In the genomic region with DNA sequence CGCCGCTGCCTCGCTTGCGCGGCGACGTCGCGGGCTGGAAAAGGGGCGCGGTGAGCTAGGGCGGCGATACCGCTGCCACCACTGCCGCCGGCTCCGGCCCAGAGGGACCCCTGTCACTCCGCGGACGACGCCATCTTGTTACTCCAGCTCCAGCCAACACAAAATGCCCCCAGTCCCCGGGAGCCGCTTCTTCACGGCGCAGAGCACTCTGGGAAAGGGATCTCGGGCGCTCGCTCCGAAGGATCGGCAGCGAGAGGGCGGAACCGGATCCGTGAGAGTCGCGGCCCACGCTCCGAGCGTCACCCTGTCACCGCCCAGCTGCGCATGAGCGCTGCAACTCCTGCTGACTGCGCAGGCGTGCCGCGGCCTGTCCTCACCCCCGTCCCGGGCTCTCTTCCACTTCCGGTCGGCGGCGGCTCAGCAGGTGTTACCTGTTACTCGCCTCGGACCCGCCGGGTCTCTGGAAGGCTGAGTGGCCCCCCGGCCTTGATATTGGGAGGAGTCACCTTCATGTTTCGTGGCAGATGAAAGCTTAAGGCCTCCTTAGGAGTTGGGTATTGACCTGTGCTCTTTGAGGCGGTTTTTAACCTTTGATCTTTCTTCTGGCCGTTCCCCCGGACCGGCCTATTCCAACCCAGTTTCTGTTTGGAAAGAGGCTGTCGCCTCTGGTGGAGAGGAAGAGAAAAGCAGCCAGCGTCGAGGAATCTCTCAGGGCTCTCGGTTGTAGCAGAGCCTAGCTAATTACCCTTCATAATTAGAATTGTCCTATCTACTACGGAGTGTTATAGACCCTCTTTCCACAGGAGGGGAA, we compare ENCODE assay signal across 8 cellular contexts. TPM values are rescaled to one million over a fixed set of nuclear protein-coding genes. Genes with fewer than 3 reads are reported as not detected.
DNase-seq lines count a peak whose midpoint lies in the region; ATAC-seq, FAIRE-seq and TF ChIP-seq lines count a peak whose summit lies in the region.

Gene CSNK1A1, minus strand, starts transcription at position 213 of the 811 bp plus-strand sequence. CDS start 475 bp downstream, outside the sequence.

- no peak for TF ChIP-seq EP300 in H1 (IDR thresholded peaks at IDR 0.05; ENCODE audit: borderline replicate concordance in 1 of 2, low read depth in 2 of 2, low read length in 2 of 2)

- H3K18ac ChIP-seq in H1 (ENCODE audit: extremely low read depth, low read length) (peak within 1 kb of the TSS; percentile 94), mesenchymal stem cell (ENCODE audit: low read depth in 1 of 2, low read length in 2 of 2) (peak within 1 kb of the TSS; percentile 93 to 99)

- intact Hi-C loops in Calu3 (cut with micrococcal nuclease; ENCODE audit: unreplicated experiment) = no loop called here

- H3K4me1 Mint-ChIP-seq in Calu3 (ENCODE audit: low read depth, unreplicated experiment) = peaks cover 21% of the 10 kb centered on the region

- no peak within 1 kb of the TSS for H3K23ac ChIP-seq in H1 (ENCODE audit: insufficient read length)
- peak within 1 kb of the TSS in 1 of 2 experiments; percentile 96 for H3K23ac ChIP-seq in mesenchymal stem cell (ENCODE audit: low read length in 2 of 2)

- H2BK5ac ChIP-seq in H1 (ENCODE audit: low read depth, low read length) (peak within 1 kb of the TSS; percentile 92), mesenchymal stem cell (ENCODE audit: low read depth, low read length, poor library complexity, severe bottlenecking) (peak within 1 kb of the TSS; percentile 98)

- DNase-seq in Calu3 = peak; percentile 99
- peak in 75 of 76 experiments; percentile 77 to 99 (median 97) for DNase-seq in HUDEP-2 (lab: John Stamatoyannopoulos, UW; ENCODE audit: unreplicated experiment in 76 of 76)
- DNase-seq in NOMO-1 treated with dmso at 0.1 percent for 144 hours (lab: John Stamatoyannopoulos, UW; ENCODE audit: unreplicated experiment) = peak; percentile 99
- peak; percentile 95 to 100 (median 99) for DNase-seq in activated CD8-positive, alpha-beta memory T cell treated with anti-CD3 and anti-CD28 coated beads for 48 hours (ENCODE audit: low read depth in 2 of 3, low spot score in 2 of 3)
- DNase-seq in H1 (ENCODE audit: low read depth in 1 of 2, low spot score in 2 of 2) = peak; percentile 97 to 98
- peak; percentile 99 for DNase-seq in mesenchymal stem cell
- peak; percentile 100 for DNase-seq in stimulated activated CD8-positive, alpha-beta memory T cell treated with anti-CD3 and anti-CD28 coated beads, Interleukin-12 subunit alpha, Interleukin-12 subunit beta, amount 100 ng/mL, for 4 hours (ENCODE audit: low read depth)

- no peak within 1 kb of the TSS for H2BK20ac ChIP-seq in H1 (ENCODE audit: low read length)

- peaks cover 0 to 4% (median 2%) of the 10 kb centered on the region in 4 experiments; a peak in 3 of 7 replicates for H3K4me1 ChIP-seq in H1 (replicated peaks in 1 of 4; ENCODE audit: control insufficient read depth in 3 of 4, insufficient read depth in 4 of 4, low read length in 3 of 4)
- H3K4me1 ChIP-seq in mesenchymal stem cell (ENCODE audit: control insufficient read depth, insufficient read depth, low read depth, low read length) = peaks cover 5% of the 10 kb centered on the region

- H3K27ac ChIP-seq in H1 (ENCODE audit: low read depth, low read length) (peak within 1 kb of the TSS; percentile 93), mesenchymal stem cell (ENCODE audit: low read length, poor library complexity, severe bottlenecking) (peak within 1 kb of the TSS; percentile 96)

- peak within 1 kb of the TSS; percentile 95 for H4K5ac ChIP-seq in H1 (ENCODE audit: insufficient read length, low read depth, low read length)

- H3K9me3 ChIP-seq in H1 (ENCODE audit: insufficient read depth in 2 of 2, low read depth in 1 of 2, low read length in 1 of 2) (no peaks in the 10 kb centered on the region), mesenchymal stem cell (ENCODE audit: control insufficient read depth, low read length) (no peaks in the 10 kb centered on the region)

- POLR2A ChIA-PET in H1 (lab: Charles Lee; ENCODE audit: partially characterized antibody) = interaction anchor here (0.8 to 11.0 kb wide), 13 partner anchors 10 to 193 kb away, joined by 3 to 65 read pairs (median 4); no protein-coding TSS in a partner anchor

- peaks cover 58% of the 10 kb centered on the region for H3K36me3 Mint-ChIP-seq in Calu3 (ENCODE audit: insufficient read depth, unreplicated experiment)

- H4K91ac ChIP-seq in H1 (replicated peaks; ENCODE audit: insufficient read length, low read length) = peak within 1 kb of the TSS; percentile 97
- H4K91ac ChIP-seq in mesenchymal stem cell (ENCODE audit: low read length) = peak within 1 kb of the TSS; percentile 98

- H3K14ac ChIP-seq in H1 (ENCODE audit: insufficient read length) = no peak within 1 kb of the TSS
- peak within 1 kb of the TSS; percentile 62 to 96 for H3K14ac ChIP-seq in mesenchymal stem cell (ENCODE audit: low read length in 2 of 2)

- H3K4me2 ChIP-seq in H1 (ENCODE audit: insufficient read depth in 1 of 2, low read depth in 2 of 2, low read length in 2 of 2) = peak within 1 kb of the TSS; percentile 80 to 96
- peak within 1 kb of the TSS; percentile 71 for H3K4me2 ChIP-seq in mesenchymal stem cell (ENCODE audit: low read length, poor library complexity, severe bottlenecking)

- TF ChIP-seq RAD21 in H1 (IDR thresholded peaks at IDR 0.05 in 1 of 2, conservative IDR thresholded peaks at IDR 0.05 in 1 of 2; ENCODE audit: low read depth in 2 of 2, low read length in 2 of 2) = peak; percentile 57 to 58

- peak; percentile 48 to 84 for TF ChIP-seq POLR2A in H1 (IDR thresholded peaks at IDR 0.05; ENCODE audit: control extremely low read depth in 1 of 2, low read depth in 2 of 2, low read length in 2 of 2)

- peak within 1 kb of the TSS; percentile 67 for H2AFZ ChIP-seq in H1 (ENCODE audit: low read length)
- H2AFZ ChIP-seq in mesenchymal stem cell (ENCODE audit: low read depth, low read length) = peak within 1 kb of the TSS; percentile 36

- H2BK15ac ChIP-seq in H1 (ENCODE audit: low read length) (no peak within 1 kb of the TSS), mesenchymal stem cell (ENCODE audit: low read depth, poor library complexity, severe bottlenecking) (peak within 1 kb of the TSS; percentile 94)

- CTCF ChIA-PET in Calu3 (lab: Charles Lee) = interaction anchor here (0.7 to 2.1 kb wide), 10 partner anchors 9 to 178 kb away, joined by 3 to 12 read pairs (median 4); no protein-coding TSS in a partner anchor
- CTCF ChIA-PET in H1 (lab: Charles Lee; ENCODE audit: partially characterized antibody) = interaction anchor here (0.7 to 16.3 kb wide), 24 partner anchors 10 to 249 kb away, joined by 3 to 174 read pairs (median 4); no protein-coding TSS in a partner anchor

- H4K20me1 ChIP-seq in H1 (replicated peaks in 1 of 2; ENCODE audit: control insufficient read depth in 1 of 2, insufficient read depth in 2 of 2, low read length in 2 of 2) = peaks cover 0 to 2% of the 10 kb centered on the region in 2 experiments

- no peak for FAIRE-seq in H1 (lab: Jason Lieb, UNC)

- H3K36me3 ChIP-seq in H1 (ENCODE audit: control insufficient read depth in 2 of 4, insufficient read depth in 4 of 4, low read length in 3 of 4) (peaks cover 0 to 37% (median 5%) of the 10 kb centered on the region in 4 experiments; a peak in 3 of 8 replicates), mesenchymal stem cell (ENCODE audit: control insufficient read depth in 1 of 2, insufficient read depth in 2 of 2, low read depth in 1 of 2, low read length in 2 of 2) (peaks cover 10 to 35% of the 10 kb centered on the region in 2 experiments)

- H3K9ac ChIP-seq in H1 (replicated peaks in 1 of 4; ENCODE audit: extremely low read depth in 1 of 4, low read depth in 3 of 4, low read length in 3 of 4) = peak within 1 kb of the TSS; percentile 90 to 94 (median 93)
- H3K9ac ChIP-seq in mesenchymal stem cell (ENCODE audit: low read length) = peak within 1 kb of the TSS; percentile 100

- H3K4me3 Mint-ChIP-seq in Calu3 (ENCODE audit: low read depth, unreplicated experiment) = peak within 1 kb of the TSS; percentile 94

- peak within 1 kb of the TSS; percentile 60 for H3K56ac ChIP-seq in H1 (replicated peaks; ENCODE audit: insufficient read length, low read depth, low read length)

- no peak within 1 kb of the TSS for H2BK120ac ChIP-seq in H1 (replicated peaks; ENCODE audit: low read depth, low read length)
- peak within 1 kb of the TSS; percentile 84 for H2BK120ac ChIP-seq in mesenchymal stem cell (ENCODE audit: low read depth, low read length)

- H3K23me2 ChIP-seq in H1 (ENCODE audit: low read depth, low read length) = peaks cover 11% of the 10 kb centered on the region; the same call in 1 of the 2 replicates

- H3K79me2 ChIP-seq in H1 (ENCODE audit: control insufficient read depth in 1 of 2, insufficient read depth in 2 of 2, low read length in 2 of 2) = peaks cover 39 to 47% of the 10 kb centered on the region in 2 experiments

- H2AK5ac ChIP-seq in H1 (ENCODE audit: low read depth, low read length) (no peak within 1 kb of the TSS; the same call in 1 of the 2 replicates), mesenchymal stem cell (ENCODE audit: low read length, severe bottlenecking) (peak within 1 kb of the TSS; percentile 62)

- H2BK12ac ChIP-seq in H1 (ENCODE audit: low read depth, low read length) (peak within 1 kb of the TSS; percentile 30; the same call in 1 of the 2 replicates), mesenchymal stem cell (ENCODE audit: low read length in 2 of 2) (peak within 1 kb of the TSS; percentile 51 to 73)

- H3K4ac ChIP-seq in H1 (replicated peaks; ENCODE audit: insufficient read length, low read depth, low read length) (peak within 1 kb of the TSS; percentile 87), mesenchymal stem cell (ENCODE audit: low read depth in 1 of 2, low read length in 2 of 2) (peak within 1 kb of the TSS; percentile 97)

- H3K79me1 ChIP-seq in H1 (ENCODE audit: low read depth, low read length) (no peaks in the 10 kb centered on the region), mesenchymal stem cell (replicated peaks; ENCODE audit: low read length, poor library complexity, severe bottlenecking) (peaks cover 3% of the 10 kb centered on the region)

- WGBS in H1 (ENCODE audit: extremely low coverage in 1 of 2, insufficient coverage in 1 of 2, insufficient read length in 1 of 2, insufficient replicate concordance in 2 of 2, low coverage in 1 of 2, low lambda C conversion rate in 2 of 2, missing lambda C conversion rate in 1 of 2), 2 experiments = 1% methylated on average over 60 of the region's 67 CpGs; no CpG with 5 or more reads in 1 of the 2 experiments
- under 1% methylated on average over 56 of the region's 67 CpGs for WGBS in mesenchymal stem cell

- H4K8ac ChIP-seq in H1 (ENCODE audit: extremely low read depth, insufficient read depth, low read length) = peak within 1 kb of the TSS; percentile 98; the same call in 1 of the 2 replicates
- H4K8ac ChIP-seq in mesenchymal stem cell (ENCODE audit: low read length) = peak within 1 kb of the TSS; percentile 87

- TF ChIP-seq CTCF in Calu3 (IDR thresholded peaks at IDR 0.05; ENCODE audit: unreplicated experiment) (peak; percentile 94), H1 (IDR thresholded peaks at IDR 0.05; ENCODE audit: control extremely low read depth in 1 of 3, insufficient read depth in 1 of 3, low read depth in 1 of 3, low read length in 3 of 3) (peak; percentile 41 to 62 (median 44); a peak in 3 of 4 replicates)

- peak; percentile 88 for ATAC-seq in GM21381 (IDR thresholded peaks at IDR 0.05; ENCODE audit: unreplicated experiment)

- H3K27me3 ChIP-seq in H1 (replicated peaks in 1 of 4; ENCODE audit: control insufficient read depth in 3 of 4, extremely low read depth in 1 of 4, insufficient read depth in 3 of 4, low read length in 3 of 4) (no peaks in the 10 kb centered on the region), mesenchymal stem cell (ENCODE audit: control insufficient read depth in 1 of 2, insufficient read depth in 1 of 2, low read length in 2 of 2) (no peaks in the 10 kb centered on the region)

- H3K9me3 Mint-ChIP-seq in Calu3 (ENCODE audit: low read depth, unreplicated experiment) = no peaks in the 10 kb centered on the region

- peak within 1 kb of the TSS; percentile 97 to 100 (median 99) for H3K4me3 ChIP-seq in H1 (ENCODE audit: extremely low read depth in 1 of 4, insufficient read depth in 2 of 4, low read depth in 3 of 4, low read length in 4 of 4)
- H3K4me3 ChIP-seq in mesenchymal stem cell (ENCODE audit: insufficient read depth in 1 of 2, low read depth in 1 of 2, low read length in 2 of 2) = peak within 1 kb of the TSS; percentile 96 to 99

- BruUV-seq in Calu3 (replicated peaks; lab: Mats Ljungman, UMichigan) = no TSS peak

- H3K27me3 Mint-ChIP-seq in Calu3 (ENCODE audit: unreplicated experiment) = no peaks in the 10 kb centered on the region

- H3K27ac Mint-ChIP-seq in Calu3 (ENCODE audit: unreplicated experiment) = peak within 1 kb of the TSS; percentile 92

RNA-seq across cellular contexts. Expression of gene CSNK1A1, which starts in this region (rescaled TPM):
- total RNA-seq in Calu3 (2022) = 350 and 377 TPM in 2 replicates
- total RNA-seq in H1 (2021; fragmentation: NEBNext Ultra II Directional; extraction: Animal tissue kit (Norgen Biotek cat#: 25700)) = 244 and 254 TPM in 2 replicates
- 61.2 and 78.8 TPM in 2 replicates for polyA plus RNA-seq in H1 (2011; rRNA removed)
- polyA plus RNA-seq in H1 (2011; cell fraction: cytosol; rRNA removed) = 94.1 TPM
- 112 TPM for polyA plus RNA-seq in H1 (2011; cell fraction: nucleus; rRNA removed)
- polyA plus RNA-seq in H1 (2012, experiment 1 of 2) = 136 to 163 TPM (median 150 TPM) in 4 replicates
- polyA plus RNA-seq in H1 (2012, experiment 2 of 2) = 20.7 TPM
- polyA plus RNA-seq in H1 (2013, experiment 1 of 2) = 149 TPM
- 140 TPM for polyA plus RNA-seq in H1 (2013, experiment 2 of 2)
- 189 and 216 TPM in 2 replicates for polyA minus RNA-seq in H1 (2011; rRNA and poly(A)+ RNA removed)
- polyA minus RNA-seq in H1 (2011; cell fraction: cytosol; rRNA and poly(A)+ RNA removed) = 123 TPM
- 181 TPM for polyA minus RNA-seq in H1 (2011; cell fraction: nucleus; rRNA and poly(A)+ RNA removed)
- 211 TPM for polyA plus RNA-seq in mesenchymal stem cell (2013, experiment 1 of 2)
- 208 TPM for polyA plus RNA-seq in mesenchymal stem cell (2013, experiment 2 of 2)

Comparison
In these comparisons a context has a peak if more than half of its experiments do, and no peak if none do; other contexts are left out.
1. Peak in every context shown above with its lines: DNase-seq, ATAC-seq, H3K4me3 ChIP-seq and H3K27ac ChIP-seq.